24 cellular contexts compared by ENCODE assay signal in genomic region chr1:87887095-87887494, GRCh38.
"Had no signal": no experiment of that assay in that cellular context is flagged by ENCODE, and none has a peak within 500 bp of the region (broad histone marks: within the 10 kb centered on the region; RNA-seq: fewer than 3 reads in every experiment).

No MANE protein-coding gene starts in this region.

- H3K9me3 ChIP-seq: esophagus squamous epithelium, gastroesophageal sphincter, heart left ventricle, left lung, ovary, psoas muscle, sigmoid colon, stomach, tibial artery had no signal

- DNase-seq: cortex of kidney; effector memory CD8-positive, alpha-beta T cell; erythroblast; esophagus squamous epithelium; heart left ventricle; hippocampal formation; left cardiac atrium; left lung; mammary epithelial cell; naive thymus-derived CD8-positive, alpha-beta T cell; occipital lobe; ovary; posterior cingulate gyrus; psoas muscle; right cardiac atrium; sigmoid colon; stimulated activated CD4-positive, alpha-beta T cell treated with anti-CD3 and anti-CD28 coated beads, Interleukin-2, amount 100 ng/mL, for 24 hours; stimulated activated CD4-positive, alpha-beta T cell treated with anti-CD3 and anti-CD28 coated beads, Interleukin-4, amount 100 ng/mL, for 24 hours; stimulated activated naive CD4-positive, alpha-beta T cell treated with Interleukin-2 at 50 U/mL for 16 hours; stomach; tibial artery had no signal

- ATAC-seq: effector memory CD8-positive, alpha-beta T cell; gastroesophageal sphincter; heart left ventricle; left cardiac atrium; left lung; naive thymus-derived CD8-positive, alpha-beta T cell; right cardiac atrium; stimulated activated effector memory CD8-positive, alpha-beta T cell treated with anti-CD3 and anti-CD28 coated beads, Interleukin-12 subunit alpha, Interleukin-12 subunit beta, amount 100 ng/mL, for 72 hours had no signal

- H3K36me3 ChIP-seq: esophagus squamous epithelium, gastroesophageal sphincter, heart left ventricle, left lung, ovary, sigmoid colon, stomach, tibial artery had no signal

- H3K4me1 Mint-ChIP-seq: naive thymus-derived CD8-positive, alpha-beta T cell; stimulated activated effector memory CD8-positive, alpha-beta T cell treated with anti-CD3 and anti-CD28 coated beads, Interleukin-12 subunit alpha, Interleukin-12 subunit beta, amount 100 ng/mL, for 72 hours had no signal

- H3K4me3 ChIP-seq: esophagus squamous epithelium, gastroesophageal sphincter, heart left ventricle, left lung, ovary, psoas muscle, sigmoid colon, stomach, tibial artery had no signal

- H3K36me3 Mint-ChIP-seq: naive thymus-derived CD8-positive, alpha-beta T cell; stimulated activated effector memory CD8-positive, alpha-beta T cell treated with anti-CD3 and anti-CD28 coated beads, Interleukin-12 subunit alpha, Interleukin-12 subunit beta, amount 100 ng/mL, for 72 hours; type B pancreatic cell had no signal

- H3K9me3 Mint-ChIP-seq: effector memory CD8-positive, alpha-beta T cell; stimulated activated effector memory CD8-positive, alpha-beta T cell treated with anti-CD3 and anti-CD28 coated beads, Interleukin-12 subunit alpha, Interleukin-12 subunit beta, amount 100 ng/mL, for 72 hours had no signal

- H3K27ac Mint-ChIP-seq: effector memory CD8-positive, alpha-beta T cell; naive thymus-derived CD8-positive, alpha-beta T cell; stimulated activated effector memory CD8-positive, alpha-beta T cell treated with anti-CD3 and anti-CD28 coated beads, Interleukin-12 subunit alpha, Interleukin-12 subunit beta, amount 100 ng/mL, for 72 hours; type B pancreatic cell had no signal

- H3K27me3 ChIP-seq: esophagus squamous epithelium, gastroesophageal sphincter, heart left ventricle, left lung, ovary, sigmoid colon, stomach, tibial artery had no signal

- H3K27ac ChIP-seq: esophagus squamous epithelium, gastroesophageal sphincter, heart left ventricle, left lung, ovary, tibial artery had no signal

- H3K4me1 ChIP-seq: esophagus squamous epithelium, gastroesophageal sphincter, heart left ventricle, left lung, psoas muscle had no signal

- H3K4me3 Mint-ChIP-seq: effector memory CD8-positive, alpha-beta T cell; naive thymus-derived CD8-positive, alpha-beta T cell; stimulated activated effector memory CD8-positive, alpha-beta T cell treated with anti-CD3 and anti-CD28 coated beads, Interleukin-12 subunit alpha, Interleukin-12 subunit beta, amount 100 ng/mL, for 72 hours; type B pancreatic cell had no signal
